Comparison of ENCODE assay signal across 16 cellular contexts in the genomic region with DNA sequence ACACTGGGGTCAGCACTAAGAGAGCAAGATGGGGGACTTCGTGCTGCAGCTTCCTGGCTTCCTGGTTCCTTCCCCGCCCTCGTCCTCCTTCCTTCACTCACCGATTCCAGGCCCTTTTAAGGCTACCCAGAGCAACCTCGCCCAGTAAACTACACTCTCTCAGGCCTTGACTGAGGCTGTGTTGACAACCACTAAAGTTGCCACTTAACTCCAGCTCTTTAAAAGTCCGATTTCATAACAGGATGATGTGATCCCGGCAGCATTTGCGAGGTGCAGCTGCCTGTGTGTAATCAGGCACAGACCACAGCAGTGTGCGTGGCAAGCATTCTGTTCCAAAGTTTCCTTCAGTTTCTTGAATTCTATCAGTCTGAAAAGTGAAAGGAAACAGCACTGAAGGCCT.
DNase-seq lines count a peak whose midpoint lies in the region; ATAC-seq and TF ChIP-seq lines count a peak whose summit lies in the region.
"Had no signal": no experiment of that assay in that cellular context is flagged by ENCODE, and none has a peak within 500 bp of the region (broad histone marks: within the 10 kb centered on the region; RNA-seq: fewer than 3 reads in every experiment).

No MANE protein-coding gene starts in this region.

- WGBS in lung, 2 donors, result 55 to 68% methylated on average over 9 of the region's 9 CpGs

- H3K4me1 Mint-ChIP-seq in osteocyte (ENCODE audit: unreplicated experiment), result no peaks in the 10 kb centered on the region

- H3K9me3 Mint-ChIP-seq in osteocyte (ENCODE audit: unreplicated experiment), result peaks cover 4% of the 10 kb centered on the region

- no peak overlapping the region for H3K4me3 Mint-ChIP-seq in osteocyte (ENCODE audit: unreplicated experiment)

- H3K27ac Mint-ChIP-seq in osteocyte (ENCODE audit: unreplicated experiment), result no peak overlapping the region

- no peak for TF ChIP-seq CTCF in HFF-Myc (IDR thresholded peaks at IDR 0.05; ENCODE audit: low read depth, low read length, missing control alignments)
- TF ChIP-seq CTCF in lung (IDR thresholded peaks at IDR 0.05; ENCODE audit: control extremely low read depth, extremely low read depth), result no peak
- no peak for TF ChIP-seq CTCF in osteocyte (IDR thresholded peaks at IDR 0.05)

- no peaks in the 10 kb centered on the region for H3K36me3 ChIP-seq in lung (ENCODE audit: control insufficient read depth in 2 of 2, insufficient read depth in 2 of 2, low read length in 2 of 2)
- H3K36me3 ChIP-seq: pancreas, thoracic aorta had no signal

- no peaks in the 10 kb centered on the region for H3K9me3 ChIP-seq in lung (ENCODE audit: control insufficient read depth in 2 of 2, insufficient read depth in 1 of 2, low read length in 1 of 2)
- H3K9me3 ChIP-seq: pancreas, thoracic aorta had no signal

- no peak overlapping the region for H3K4me3 ChIP-seq in HFF-Myc (replicated peaks; ENCODE audit: low read depth, low read length)
- no peak overlapping the region for H3K4me3 ChIP-seq in lung
- H3K4me3 ChIP-seq: pancreas, thoracic aorta had no signal

- no peaks in the 10 kb centered on the region for H3K27me3 Mint-ChIP-seq in osteocyte (ENCODE audit: unreplicated experiment)

- no peaks in the 10 kb centered on the region for H3K27me3 ChIP-seq in lung (ENCODE audit: control insufficient read depth, insufficient read depth)
- H3K27me3 ChIP-seq: pancreas had no signal

- DNase-seq in AG08395 (ENCODE audit: low spot score), result peak; percentile 80
- peak; percentile 32 for DNase-seq in HFF-Myc (ENCODE audit: extremely low read depth, low read depth)
- peak; percentile 22 for DNase-seq in dedifferentiated amniotic fluid mesenchymal stem cell (ENCODE audit: extremely low spot score)
- peak; percentile 61 for DNase-seq in lung (ENCODE audit: low spot score)
- DNase-seq in C1 segment of cervical spinal cord (lab: John Stamatoyannopoulos, UW), result no peak
- DNase-seq in osteocyte (ENCODE audit: extremely low spot score, unreplicated experiment), result no peak
- no peak for DNase-seq in NCI-H1048 (lab: John Stamatoyannopoulos, UW)
- DNase-seq: activated T-cell treated with anti-CD3 and anti-CD28 coated beads, Interleukin-2, amount 50 U/mL, for 1 hour; H7; kidney; NCI-H2081 treated with DMSO at 0.1 percent for 48 hours; pancreas had no signal

- H3K4me1 ChIP-seq in lung (ENCODE audit: control insufficient read depth in 2 of 2, insufficient read depth in 2 of 2, low read length in 2 of 2), result no peaks in the 10 kb centered on the region
- H3K4me1 ChIP-seq: pancreas had no signal

- H3K36me3 Mint-ChIP-seq in osteocyte (ENCODE audit: unreplicated experiment), result no peaks in the 10 kb centered on the region

- ATAC-seq in lung (ENCODE audit: insufficient read depth, low FRiP score), result peak; percentile 60
- no peak for ATAC-seq in HG02610 (IDR thresholded peaks at IDR 0.05; ENCODE audit: unreplicated experiment)

- H3K27ac ChIP-seq in lung (ENCODE audit: low read depth in 1 of 2, low read length in 1 of 2), result peak overlapping the region in 1 of 2 donors; percentile 43
- H3K27ac ChIP-seq: C4-2B, pancreas, thoracic aorta, VCaP had no signal

Comparison
In these comparisons a context has a peak if more than half of its experiments do, and no peak if none do; other contexts are left out.
1. DNase-seq: peak in AG08395 (single experiment), HFF-Myc (single experiment), dedifferentiated amniotic fluid mesenchymal stem cell (single experiment) and lung (single experiment); none in C1 segment of cervical spinal cord (0 of 14), osteocyte (single experiment) and NCI-H1048 (single experiment).